Comparison of ENCODE assay signal across 9 cellular contexts in genomic region chr2:66428986-66429612, GRCh38. TPM values are rescaled to one million over a fixed set of nuclear protein-coding genes. Genes with fewer than 3 reads are reported as not detected.
A peak's percentile ranks its signal among the peaks of the same experiment; 100 is the strongest.
DNase-seq lines count a peak whose midpoint lies in the region; ATAC-seq, FAIRE-seq and TF ChIP-seq lines count a peak whose summit lies in the region.
"Had no signal": no experiment of that assay in that cellular context is flagged by ENCODE, and none has a peak within 500 bp of the region (broad histone marks: within the 10 kb centered on the region; RNA-seq: fewer than 3 reads in every experiment).

No MANE protein-coding gene starts in this region.

- DNase-seq in NCI-H2196 (lab: John Stamatoyannopoulos, UW; ENCODE audit: unreplicated experiment) (peak; percentile 33), NCI-H2196 treated with DMSO at 0.1 percent for 48 hours (lab: John Stamatoyannopoulos, UW; ENCODE audit: unreplicated experiment) (no peak), KG1 (lab: John Stamatoyannopoulos, UW) (peak; percentile 78), RCC 7860 (ENCODE audit: low spot score) (peak; percentile 37), epithelial cell of proximal tubule (ENCODE audit: low read depth) (no peak)

- H3K4me1 ChIP-seq in parathyroid adenoma: peaks cover 3% of the 10 kb centered on the region

- ATAC-seq in GM21526 (IDR thresholded peaks at IDR 0.05; ENCODE audit: low FRiP score, unreplicated experiment): no peak
- ATAC-seq in GM21576 (IDR thresholded peaks at IDR 0.05; ENCODE audit: unreplicated experiment): no peak

- peak; percentile 68 for FAIRE-seq in RCC 7860 (lab: Jason Lieb, UNC)

- no peaks in the 10 kb centered on the region for H3K36me3 ChIP-seq in parathyroid adenoma (ENCODE audit: control insufficient read depth, insufficient read depth, low read length)
- H3K36me3 ChIP-seq: BLaER1 had no signal

- H3K79me2 ChIP-seq in parathyroid adenoma: no peaks in the 10 kb centered on the region

- H3K4me2 ChIP-seq in parathyroid adenoma (ENCODE audit: low read length): no peak overlapping the region
- H3K4me2 ChIP-seq: BLaER1 had no signal

- H3K9ac ChIP-seq in parathyroid adenoma: no peak overlapping the region
- H3K9ac ChIP-seq: BLaER1 had no signal

- H3K4me3 ChIP-seq in epithelial cell of proximal tubule (ENCODE audit: low read depth, low read length): no peak overlapping the region
- H3K4me3 ChIP-seq in parathyroid adenoma (ENCODE audit: low read depth, low read length): no peak overlapping the region
- H3K4me3 ChIP-seq: BLaER1 had no signal

- no peak overlapping the region for H3K27ac ChIP-seq in parathyroid adenoma
- H3K27ac ChIP-seq: BLaER1 had no signal

- H2AFZ ChIP-seq in parathyroid adenoma: no peak overlapping the region

- TF ChIP-seq CTCF in epithelial cell of proximal tubule (conservative IDR thresholded peaks at IDR 0.05; ENCODE audit: low read depth, low read length): peak; percentile 89
- peak; percentile 89 for TF ChIP-seq CTCF in parathyroid adenoma (IDR thresholded peaks at IDR 0.05)

- no peaks in the 10 kb centered on the region for H3K27me3 ChIP-seq in parathyroid adenoma (ENCODE audit: control insufficient read depth, insufficient read depth, low read length)

- no peaks in the 10 kb centered on the region for H3K9me3 ChIP-seq in parathyroid adenoma (ENCODE audit: control insufficient read depth, low read length)

RNA-seq across cellular contexts. Expression of gene MEIS1, which starts 5.8 kb away (rescaled TPM):
- total RNA-seq in epithelial cell of proximal tubule: 0.23 and 3.5 TPM in 2 replicates

Comparison
In these comparisons a context has a peak if more than half of its experiments do, and no peak if none do; other contexts are left out.
1. DNase-seq: peak in NCI-H2196 (single experiment), KG1 (single experiment) and RCC 7860 (single experiment); none in NCI-H2196 treated with DMSO at 0.1 percent for 48 hours (single experiment) and epithelial cell of proximal tubule (single experiment).